Comparison of ENCODE assay signal across 12 cellular contexts in the genomic region with DNA sequence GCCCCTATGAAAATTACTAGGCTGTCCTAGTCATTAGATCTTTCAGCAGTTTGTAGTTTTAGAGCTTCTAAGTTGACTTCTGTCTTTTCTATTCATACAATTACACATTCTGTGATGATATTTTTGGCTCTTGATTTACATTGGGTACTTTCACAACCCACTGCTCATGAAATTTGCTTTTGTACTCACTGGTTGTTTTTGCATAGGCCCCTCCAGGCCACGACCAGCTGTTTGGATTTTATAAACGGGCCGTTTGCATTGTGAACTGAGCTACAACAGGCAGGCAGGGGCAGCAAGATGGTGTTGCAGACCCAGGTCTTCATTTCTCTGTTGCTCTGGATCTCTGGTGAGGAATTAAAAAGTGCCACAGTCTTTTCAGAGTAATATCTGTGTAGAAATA.
DNase-seq lines count a peak whose midpoint lies in the region; ATAC-seq and TF ChIP-seq lines count a peak whose summit lies in the region.
"Had no signal": no experiment of that assay in that cellular context is flagged by ENCODE, and none has a peak within 500 bp of the region (broad histone marks: within the 10 kb centered on the region; RNA-seq: fewer than 3 reads in every experiment).

No MANE protein-coding gene starts in this region.

- DNase-seq in NAMALWA (ENCODE audit: low spot score) (peak; percentile 90), NCI-H1694 (lab: John Stamatoyannopoulos, UW) (no peak), EL (no peak), GM13977 (ENCODE audit: low spot score) (no peak)
- DNase-seq: left ventricle myocardium inferior; naive thymus-derived CD4-positive, alpha-beta T cell; stimulated activated CD4-positive, alpha-beta T cell treated with anti-CD3 and anti-CD28 coated beads, Interleukin-4, amount 100 ng/mL, for 1 hour had no signal

- in situ Hi-C loops in GM13977 (cut with MboI; ENCODE audit: low pct_unique_long_range_greater_than_20kb, low sequenced_read_pairs, unreplicated experiment), result no loop called here

- no peak for TF ChIP-seq CTCF in GM13977 (IDR thresholded peaks at IDR 0.05; ENCODE audit: extremely low read depth, insufficient read depth, missing control alignments)

- ATAC-seq in GM18499 (IDR thresholded peaks at IDR 0.05; ENCODE audit: insufficient read depth, unreplicated experiment), result peak; percentile 58
- ATAC-seq in GM19468 (IDR thresholded peaks at IDR 0.05; ENCODE audit: extremely low read depth, unreplicated experiment), result peak; percentile 34
- peak; percentile 68 for ATAC-seq in HG02973 (IDR thresholded peaks at IDR 0.05; ENCODE audit: unreplicated experiment)
- ATAC-seq in HG03097 (IDR thresholded peaks at IDR 0.05; ENCODE audit: low FRiP score, unreplicated experiment), result no peak
- ATAC-seq: naive thymus-derived CD4-positive, alpha-beta T cell; stimulated activated effector memory CD8-positive, alpha-beta T cell treated with anti-CD3 and anti-CD28 coated beads, Interleukin-12 subunit alpha, Interleukin-12 subunit beta, amount 100 ng/mL, for 72 hours had no signal
